Comparison of ENCODE assay signal across 23 cellular contexts in genomic region chr14:90703841-90704240, GRCh38.
A peak's percentile ranks its signal among the peaks of the same experiment; 100 is the strongest.
DNase-seq lines count a peak whose midpoint lies in the region; ATAC-seq and TF ChIP-seq lines count a peak whose summit lies in the region.
"Had no signal": no experiment of that assay in that cellular context is flagged by ENCODE, and none has a peak within 500 bp of the region (broad histone marks: within the 10 kb centered on the region; RNA-seq: fewer than 3 reads in every experiment).

No MANE protein-coding gene starts in this region.

- intact Hi-C loops in MCF 10A (cut with micrococcal nuclease) (no loop called here), mammary epithelial cell (cut with micrococcal nuclease) (no loop called here)

- H3K27me3 ChIP-seq in mammary epithelial cell (ENCODE audit: insufficient read depth, low read length): no peaks in the 10 kb centered on the region
- H3K27me3 ChIP-seq: BE2C had no signal

- no peaks in the 10 kb centered on the region for H3K36me3 Mint-ChIP-seq in MCF 10A (ENCODE audit: insufficient read depth, unreplicated experiment)
- peaks cover 2% of the 10 kb centered on the region for H3K36me3 Mint-ChIP-seq in T-helper 17 cell (ENCODE audit: low read depth)
- H3K36me3 Mint-ChIP-seq in mesothelial cell of epicardium: peaks cover 4% of the 10 kb centered on the region

- no peaks in the 10 kb centered on the region for H4K20me1 ChIP-seq in mammary epithelial cell (ENCODE audit: insufficient read depth, low read length)

- POLR2A ChIA-PET in MCF 10A (lab: Yijun Ruan, JAX): interaction anchor here (0.7 to 1.2 kb wide), 2 partner anchors 12 to 301 kb away, joined by 3 read pairs; no protein-coding TSS in a partner anchor

- peak overlapping the region; percentile 13 for H3K27ac Mint-ChIP-seq in MCF 10A (ENCODE audit: low read depth, unreplicated experiment)
- H3K27ac Mint-ChIP-seq in T-helper 17 cell: peak overlapping the region; percentile 67
- H3K27ac Mint-ChIP-seq in mesothelial cell of epicardium: peak overlapping the region; percentile 11
- H3K27ac Mint-ChIP-seq: CD14-positive monocyte, HFFc6 had no signal

- H3K27me3 Mint-ChIP-seq in MCF 10A (ENCODE audit: insufficient read depth, unreplicated experiment): no peaks in the 10 kb centered on the region
- peaks cover 28% of the 10 kb centered on the region for H3K27me3 Mint-ChIP-seq in T-helper 17 cell
- H3K27me3 Mint-ChIP-seq in mesothelial cell of epicardium (ENCODE audit: low read depth): no peaks in the 10 kb centered on the region

- H3K4me3 Mint-ChIP-seq in MCF 10A (ENCODE audit: unreplicated experiment): no peak overlapping the region
- H3K4me3 Mint-ChIP-seq in T-helper 17 cell: no peak overlapping the region
- H3K4me3 Mint-ChIP-seq in mesothelial cell of epicardium: no peak overlapping the region
- H3K4me3 Mint-ChIP-seq: CD14-positive monocyte, HFFc6 had no signal

- H3K4me2 ChIP-seq in mammary epithelial cell (ENCODE audit: insufficient read depth, low read depth, low read length): no peak overlapping the region

- dilution Hi-C loops in mammary epithelial cell (cut with HindIII; ENCODE audit: low sequenced_read_pairs): no loop called here

- no peaks in the 10 kb centered on the region for H3K4me1 Mint-ChIP-seq in MCF 10A (ENCODE audit: insufficient read depth, unreplicated experiment)
- H3K4me1 Mint-ChIP-seq in T-helper 17 cell: peaks cover 7% of the 10 kb centered on the region
- H3K4me1 Mint-ChIP-seq in mesothelial cell of epicardium: peaks cover 23% of the 10 kb centered on the region

- DNase-seq in MCF 10A (ENCODE audit: unreplicated experiment) (no peak), mammary epithelial cell (no peak), T-helper 17 cell (no peak), mesothelial cell of epicardium (ENCODE audit: low spot score in 2 of 2, unreplicated experiment in 2 of 2) (no peak), nucleus accumbens (lab: John Stamatoyannopoulos, UW) (no peak)
- DNase-seq in stimulated activated CD4-positive, alpha-beta T cell treated with anti-CD3 and anti-CD28 coated beads, Interleukin-4, amount 100 ng/mL, for 1 hour: no peak
- DNase-seq: 8988T, ACHN, BE2C, Calu3, DMS53, GM23248, HFFc6, KG1, MM.1S, NCI-H187, NCI-H2081 treated with DMSO at 0.1 percent for 48 hours, NCI-H526 treated with DMSO at 0.1 percent for 48 hours, RPMI8226, SHP77 had no signal

- no peaks in the 10 kb centered on the region for H3K9me3 ChIP-seq in mammary epithelial cell (replicated peaks; ENCODE audit: insufficient read depth, low read length)
- no peaks in the 10 kb centered on the region for H3K9me3 ChIP-seq in T-helper 17 cell (ENCODE audit: control insufficient read depth, low read length, poor library complexity, severe bottlenecking)
- H3K9me3 ChIP-seq: BE2C, HAP-1 had no signal

- H3K4me3 ChIP-seq in mammary epithelial cell (replicated peaks in 1 of 3; ENCODE audit: insufficient read depth in 1 of 3, low read depth in 2 of 3, low read length in 3 of 3): no peak overlapping the region
- H3K4me3 ChIP-seq: GM23248, HAP-1 had no signal

- H3K9me3 Mint-ChIP-seq in MCF 10A (ENCODE audit: unreplicated experiment): no peaks in the 10 kb centered on the region
- H3K9me3 Mint-ChIP-seq in mesothelial cell of epicardium: no peaks in the 10 kb centered on the region
- H3K9me3 Mint-ChIP-seq: CD14-positive monocyte, HFFc6 had no signal

- 85% methylated on average over 7 of the region's 7 CpGs for WGBS in mammary epithelial cell (ENCODE audit: low coverage, missing lambda C conversion rate)

- no peaks in the 10 kb centered on the region for H3K79me2 ChIP-seq in mammary epithelial cell (ENCODE audit: insufficient read depth, low read length)

- ATAC-seq in T-helper 17 cell (no peak), GM18909 (IDR thresholded peaks at IDR 0.05; ENCODE audit: poor library complexity, unreplicated experiment) (no peak)

- TF ChIP-seq CTCF in MCF 10A (IDR thresholded peaks at IDR 0.05; ENCODE audit: unreplicated experiment): no peak
- no peak for TF ChIP-seq CTCF in mammary epithelial cell (conservative IDR thresholded peaks at IDR 0.05 in 1 of 2, IDR thresholded peaks at IDR 0.05 in 1 of 2; ENCODE audit: extremely low read depth in 1 of 2, insufficient read depth in 1 of 2, low read depth in 1 of 2, low read length in 2 of 2)
- no peak for TF ChIP-seq CTCF in mesothelial cell of epicardium (IDR thresholded peaks at IDR 0.05; ENCODE audit: unreplicated experiment)

- H3K4me1 ChIP-seq in mammary epithelial cell (ENCODE audit: insufficient read depth, low read length): no peaks in the 10 kb centered on the region
- H3K4me1 ChIP-seq: HAP-1 had no signal

- CTCF ChIA-PET in MCF 10A (lab: Yijun Ruan, JAX): interaction anchor here (0.6 to 7.7 kb wide), 2 partner anchors 23 to 301 kb away, joined by 5 to 158 read pairs; no protein-coding TSS in a partner anchor
- CTCF ChIA-PET in mammary epithelial cell (lab: Charles Lee; ENCODE audit: low non-redundant PET): no interaction called here

- no TSS peak for BruUV-seq in MCF 10A (replicated peaks; lab: Mats Ljungman, UMichigan)
- no TSS peak for BruUV-seq in mammary epithelial cell (replicated peaks; lab: Mats Ljungman, UMichigan)

- in situ Hi-C loops in mammary epithelial cell (cut with MboI; ENCODE audit: low sequenced_read_pairs in 2 of 2): loop anchor here in 1 of 2 donors (10.0 kb wide), 1 partner anchor 399 kb away; no protein-coding TSS in a partner anchor

- H3K9ac ChIP-seq in mammary epithelial cell (ENCODE audit: insufficient read depth, low read length): no peak overlapping the region
- H3K9ac ChIP-seq: GM23248 had no signal

- H2AFZ ChIP-seq in mammary epithelial cell (ENCODE audit: low read depth, low read length): no peak overlapping the region
- H2AFZ ChIP-seq: GM23248 had no signal

- H3K36me3 ChIP-seq in mammary epithelial cell (ENCODE audit: insufficient read depth, low read length): no peaks in the 10 kb centered on the region
- H3K36me3 ChIP-seq: BE2C, HAP-1 had no signal

- no peak overlapping the region for H3K27ac ChIP-seq in mammary epithelial cell (ENCODE audit: insufficient read depth, low read depth, low read length)
- H3K27ac ChIP-seq: GM23248 had no signal

Comparison
In these comparisons a context has a peak if more than half of its experiments do, and no peak if none do; other contexts are left out.
1. H3K27ac Mint-ChIP-seq: peak in every context shown above with its lines; median percentile 67 in T-helper 17 cell; 13 in MCF 10A; 11 in mesothelial cell of epicardium.